8 cellular contexts compared by ENCODE assay signal in genomic region chr2:239222346-239223028, GRCh38.
A peak's percentile ranks its signal among the peaks of the same experiment; 100 is the strongest.
DNase-seq lines count a peak whose midpoint lies in the region; ATAC-seq and TF ChIP-seq lines count a peak whose summit lies in the region.
"Had no signal": no experiment of that assay in that cellular context is flagged by ENCODE, and none has a peak within 500 bp of the region (broad histone marks: within the 10 kb centered on the region; RNA-seq: fewer than 3 reads in every experiment).

No MANE protein-coding gene starts in this region.

- ATAC-seq in GM21367 (IDR thresholded peaks at IDR 0.05; ENCODE audit: unreplicated experiment) = no peak
- ATAC-seq in GM21447 (IDR thresholded peaks at IDR 0.05; ENCODE audit: unreplicated experiment) = no peak
- ATAC-seq: HCT116 had no signal

- H3K4me3 Mint-ChIP-seq in activated T-helper 2 cell treated with anti-CD3 and anti-CD28 coated beads, Interferon-gamma antibody, Interleukin-2, Interleukin-4, amounts not matched to agents 10 μg/mL and 5 μg/mL and 100 μg/mL, durations not matched to agents 14 hours and 24 hours and 36 hours (ENCODE audit: low read depth) = peak overlapping the region; percentile 2

- H3K4me2 ChIP-seq in Loucy (ENCODE audit: low read depth, low read length, poor library complexity, severe bottlenecking) = peak overlapping the region; percentile 78
- H3K4me2 ChIP-seq in hepatocyte = peak overlapping the region; percentile 47

- TF ChIP-seq CTCF in Loucy (conservative IDR thresholded peaks at IDR 0.05; ENCODE audit: low read length) = no peak
- TF ChIP-seq CTCF in hepatocyte (IDR thresholded peaks at IDR 0.05; ENCODE audit: poor library complexity) = no peak

- H3K27ac ChIP-seq in hepatocyte = peak overlapping the region; percentile 91
- peak overlapping the region; percentile 96 for H3K27ac ChIP-seq in subcutaneous abdominal adipose tissue (ENCODE audit: low read depth, low read length)

- no peak for DNase-seq in activated T-helper 2 cell treated with anti-CD3 and anti-CD28 coated beads, Interferon-gamma antibody, Interleukin-2, Interleukin-4, amounts not matched to agents 10 μg/mL and 5 μg/mL and 100 μg/mL, durations not matched to agents 14 hours and 24 hours and 36 hours (ENCODE audit: low spot score)
- DNase-seq in hepatocyte (ENCODE audit: low spot score) (no peak), NCI-H2196 (lab: John Stamatoyannopoulos, UW; ENCODE audit: unreplicated experiment) (no peak)

- H3K9me3 ChIP-seq in Loucy (ENCODE audit: insufficient read depth, low read depth, low read length) (no peaks in the 10 kb centered on the region), hepatocyte (ENCODE audit: low read depth) (no peaks in the 10 kb centered on the region), subcutaneous abdominal adipose tissue (ENCODE audit: control insufficient read depth in 5 of 5, low read length in 5 of 5) (no peaks in the 10 kb centered on the region)

- peaks cover 5% of the 10 kb centered on the region for H4K20me1 ChIP-seq in Loucy (ENCODE audit: insufficient read depth, low read length, poor library complexity, severe bottlenecking)
- peaks cover under 1% of the 10 kb centered on the region for H4K20me1 ChIP-seq in hepatocyte (ENCODE audit: insufficient read depth, poor library complexity, severe bottlenecking)

- H3K36me3 ChIP-seq in Loucy (ENCODE audit: insufficient read depth, low read length) (no peaks in the 10 kb centered on the region), hepatocyte (replicated peaks; ENCODE audit: insufficient read depth, low read depth) (no peaks in the 10 kb centered on the region), subcutaneous abdominal adipose tissue (ENCODE audit: control insufficient read depth in 5 of 5, insufficient read depth in 5 of 5, low read length in 5 of 5) (no peaks in the 10 kb centered on the region)

- peaks cover 60% of the 10 kb centered on the region for H3K4me1 Mint-ChIP-seq in activated T-helper 2 cell treated with anti-CD3 and anti-CD28 coated beads, Interferon-gamma antibody, Interleukin-2, Interleukin-4, amounts not matched to agents 10 μg/mL and 5 μg/mL and 100 μg/mL, durations not matched to agents 14 hours and 24 hours and 36 hours (ENCODE audit: low read depth)

- no peaks in the 10 kb centered on the region for H3K27me3 Mint-ChIP-seq in activated T-helper 2 cell treated with anti-CD3 and anti-CD28 coated beads, Interferon-gamma antibody, Interleukin-2, Interleukin-4, amounts not matched to agents 10 μg/mL and 5 μg/mL and 100 μg/mL, durations not matched to agents 14 hours and 24 hours and 36 hours (ENCODE audit: low read depth)

- H3K4me3 ChIP-seq in Loucy (ENCODE audit: low read length, poor library complexity, severe bottlenecking) = peak overlapping the region; percentile 46
- no peak overlapping the region for H3K4me3 ChIP-seq in hepatocyte
- peak overlapping the region in 3 of 5 donors; percentile 22 to 62 (median 33) for H3K4me3 ChIP-seq in subcutaneous abdominal adipose tissue (ENCODE audit: low read depth in 1 of 5, low read length in 5 of 5)

- H2AFZ ChIP-seq in Loucy (ENCODE audit: low read length) (peak overlapping the region; percentile 25; the same call in 1 of the 2 replicates), hepatocyte (no peak overlapping the region)

- no peaks in the 10 kb centered on the region for H3F3A ChIP-seq in Loucy (ENCODE audit: low read depth)

- H3K79me2 ChIP-seq in Loucy (ENCODE audit: insufficient read depth, low read length) (peaks cover 43% of the 10 kb centered on the region), hepatocyte (peaks cover 63% of the 10 kb centered on the region)

- intact Hi-C loops in activated T-helper 2 cell treated with anti-CD3 and anti-CD28 coated beads, Interferon-gamma antibody, Interleukin-2, Interleukin-4, amounts not matched to agents 10 μg/mL and 5 μg/mL and 100 μg/mL, durations not matched to agents 14 hours and 24 hours and 36 hours (cut with micrococcal nuclease) = no loop called here

- H3K9me3 Mint-ChIP-seq in activated T-helper 2 cell treated with anti-CD3 and anti-CD28 coated beads, Interferon-gamma antibody, Interleukin-2, Interleukin-4, amounts not matched to agents 10 μg/mL and 5 μg/mL and 100 μg/mL, durations not matched to agents 14 hours and 24 hours and 36 hours = peaks cover 4% of the 10 kb centered on the region

- no peak overlapping the region for H3K27ac Mint-ChIP-seq in activated T-helper 2 cell treated with anti-CD3 and anti-CD28 coated beads, Interferon-gamma antibody, Interleukin-2, Interleukin-4, amounts not matched to agents 10 μg/mL and 5 μg/mL and 100 μg/mL, durations not matched to agents 14 hours and 24 hours and 36 hours

- H3K9me2 ChIP-seq in Loucy (replicated peaks; ENCODE audit: low read depth, low read length) = no peaks in the 10 kb centered on the region
- no peaks in the 10 kb centered on the region for H3K9me2 ChIP-seq in hepatocyte (replicated peaks; ENCODE audit: insufficient read depth)

- H3K4me1 ChIP-seq in Loucy (ENCODE audit: insufficient read depth, low read length, poor library complexity, severe bottlenecking) = peaks cover 28% of the 10 kb centered on the region
- H3K4me1 ChIP-seq in hepatocyte (ENCODE audit: insufficient read depth) = peaks cover 62% of the 10 kb centered on the region
- peaks cover 33 to 67% (median 62%) of the 10 kb centered on the region in 5 donors for H3K4me1 ChIP-seq in subcutaneous abdominal adipose tissue (ENCODE audit: control insufficient read depth in 5 of 5, insufficient read depth in 5 of 5, low read length in 5 of 5)

- WGBS in hepatocyte (ENCODE audit: low lambda C conversion rate, missing lambda C conversion rate) = 67% methylated on average over 8 of the region's 8 CpGs

- peak overlapping the region; percentile 68 for H3K9ac ChIP-seq in Loucy (ENCODE audit: low read depth, low read length, poor library complexity, severe bottlenecking)
- H3K9ac ChIP-seq in subcutaneous abdominal adipose tissue (ENCODE audit: low read length in 5 of 5) = peak overlapping the region in 3 of 5 donors; percentile 0 to 89 (median 75)

- H3K27me3 ChIP-seq in Loucy (ENCODE audit: insufficient read depth, low read length, poor library complexity, severe bottlenecking) = no peaks in the 10 kb centered on the region
- no peaks in the 10 kb centered on the region for H3K27me3 ChIP-seq in hepatocyte
- no peaks in the 10 kb centered on the region for H3K27me3 ChIP-seq in subcutaneous abdominal adipose tissue (ENCODE audit: control insufficient read depth in 5 of 5, insufficient read depth in 4 of 5, low read length in 5 of 5)

- peaks cover 36% of the 10 kb centered on the region for H3K36me3 Mint-ChIP-seq in activated T-helper 2 cell treated with anti-CD3 and anti-CD28 coated beads, Interferon-gamma antibody, Interleukin-2, Interleukin-4, amounts not matched to agents 10 μg/mL and 5 μg/mL and 100 μg/mL, durations not matched to agents 14 hours and 24 hours and 36 hours (ENCODE audit: low read depth)
